26 cellular contexts compared by ENCODE assay signal in the genomic region with DNA sequence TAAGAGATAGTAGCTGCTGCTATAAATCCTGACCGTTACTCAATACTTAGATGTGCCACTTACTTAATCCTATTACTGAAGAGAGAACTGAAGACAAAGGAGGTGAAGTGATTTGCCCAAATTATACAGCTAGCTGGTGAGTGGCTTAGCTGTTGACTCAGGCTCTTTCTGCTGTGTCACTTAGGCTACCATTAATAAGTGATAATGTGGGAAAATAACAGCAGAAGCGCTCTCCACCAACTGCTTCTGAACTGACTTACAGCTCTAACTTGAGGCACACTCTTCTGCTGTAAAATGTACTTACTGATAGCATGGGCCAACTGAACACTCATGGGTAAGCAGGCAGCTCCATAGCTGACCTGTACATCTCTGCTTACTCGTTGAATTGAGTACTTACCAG. TPM values are rescaled to one million over a fixed set of nuclear protein-coding genes. Genes with fewer than 3 reads are reported as not detected.
A peak's percentile ranks its signal among the peaks of the same experiment; 100 is the strongest.
DNase-seq lines count a peak whose midpoint lies in the region; ATAC-seq, FAIRE-seq and TF ChIP-seq lines count a peak whose summit lies in the region.
"Had no signal": no experiment of that assay in that cellular context is flagged by ENCODE, and none has a peak within 500 bp of the region (broad histone marks: within the 10 kb centered on the region; RNA-seq: fewer than 3 reads in every experiment).

No MANE protein-coding gene starts in this region.

- FAIRE-seq in pancreas (lab: Jason Lieb, UNC) (no peak), H54 (lab: Jason Lieb, UNC) (no peak)
- FAIRE-seq: astrocyte, H1, HTR-8/SVneo had no signal

- TF ChIP-seq CTCF in pancreas (IDR thresholded peaks at IDR 0.05), result no peak

- DNase-seq in NCI-H1436 (lab: John Stamatoyannopoulos, UW) (peak; percentile 16), NCI-H1436 treated with DMSO at 0.1 percent for 48 hours (lab: John Stamatoyannopoulos, UW) (no peak), NCI-H2227 (lab: John Stamatoyannopoulos, UW; ENCODE audit: unreplicated experiment) (peak; percentile 63), amniotic epithelial cell (ENCODE audit: low read depth) (peak; percentile 39), pancreas (no peak), NCI-H187 treated with DMSO at 0.1 percent for 48 hours (lab: John Stamatoyannopoulos, UW) (no peak), H54 (ENCODE audit: insufficient read length, low spot score) (no peak), kidney glomerular epithelial cell (lab: John Stamatoyannopoulos, UW) (no peak)
- DNase-seq: activated CD8-positive, alpha-beta memory T cell treated with anti-CD3 and anti-CD28 coated beads, Interleukin-2, amount 50 U/mL, for 4 hours; CD8-positive, alpha-beta memory T cell; DMS79 treated with DMSO at 0.1 percent for 48 hours; mesendoderm; MV-4-11; NCI-H187; NCI-H446 treated with DMSO at 0.1 percent for 48 hours; nucleus accumbens; stimulated activated CD4-positive, alpha-beta T cell treated with anti-CD3 and anti-CD28 coated beads, Interleukin-2, amount 100 ng/mL, for 24 hours; T-helper 2 cell had no signal

- no peak overlapping the region for H3K4me3 ChIP-seq in pancreas
- H3K4me3 ChIP-seq: smooth muscle cell had no signal

- H3K9me3 ChIP-seq in pancreas, result no peaks in the 10 kb centered on the region

- H3K27ac ChIP-seq in pancreas, result no peak overlapping the region
- H3K27ac ChIP-seq: KMS-11 had no signal

- TF ChIP-seq POLR2A in H54 (IDR thresholded peaks at IDR 0.05; ENCODE audit: low read depth, low read length), result no peak

- no peaks in the 10 kb centered on the region for H3K4me1 ChIP-seq in pancreas

- WGBS in pancreas, 2 donors, result 67 to 71% methylated on average over 3 of the region's 3 CpGs

- H3K27me3 ChIP-seq in pancreas, result no peaks in the 10 kb centered on the region

- intact Hi-C loops in pancreas (cut with DNase I), result no loop called here

- ATAC-seq in pancreas, result peak in 3 of 4 donors; percentile 35 to 59 (median 51)
- ATAC-seq: WTC11 had no signal

- no peaks in the 10 kb centered on the region for H3K36me3 ChIP-seq in pancreas

RNA-seq across cellular contexts. Expression of a gene that starts 7.5 kb away (rescaled TPM):
- total RNA-seq in pancreas, result 10 to 100 TPM in 3 of 6 donors, 1 to 10 TPM in 3; 8.1 to 34.6 (median 10.1) TPM
- polyA plus RNA-seq in pancreas, result 1 to 10 TPM; 5.3 to 7.2 TPM

RNA-seq across cellular contexts. Expression of a gene that starts 22.3 kb away (rescaled TPM):
- 1 to 10 TPM in 1 of 6 donors, under 1 TPM in 5; 0.08 to 1.8 (median 0.53) TPM for total RNA-seq in pancreas
- under 1 TPM; 0.49 to 0.57 TPM for polyA plus RNA-seq in pancreas
- total RNA-seq: H1, myocyte, SK-MEL-5 had no signal
- polyA plus RNA-seq: H1, smooth muscle cell had no signal

Comparison
In these comparisons a context has a peak if more than half of its experiments do, and no peak if none do; other contexts are left out.
1. DNase-seq: peak in NCI-H1436 (single experiment), NCI-H2227 (single experiment) and amniotic epithelial cell (single experiment); none in NCI-H1436 treated with DMSO at 0.1 percent for 48 hours (single experiment), pancreas (0 of 6), NCI-H187 treated with DMSO at 0.1 percent for 48 hours (single experiment), H54 (single experiment) and kidney glomerular epithelial cell (single experiment).